ENCODE assay signal across 24 cellular contexts in the genomic region with DNA sequence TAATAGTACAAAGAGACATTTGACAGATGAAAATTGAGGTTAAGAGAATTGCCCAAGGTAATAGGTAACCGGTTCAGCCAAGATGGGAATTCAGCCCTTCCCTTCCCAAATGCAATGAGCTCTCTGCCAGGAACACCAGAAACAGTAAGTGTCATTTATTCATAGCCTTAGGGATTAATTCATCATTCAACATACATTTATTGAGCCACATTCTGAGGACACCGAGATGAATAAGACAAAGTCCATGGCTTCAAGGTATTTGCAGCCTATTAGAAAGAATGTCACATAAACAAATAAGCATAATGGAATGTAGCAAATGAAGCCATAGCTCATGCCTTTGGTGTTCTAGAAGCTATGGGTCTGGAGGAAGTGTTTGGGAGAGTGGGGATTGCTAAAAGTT.
"Had no signal": no experiment of that assay in that cellular context is flagged by ENCODE, and none has a peak within 500 bp of the region (broad histone marks: within the 10 kb centered on the region; RNA-seq: fewer than 3 reads in every experiment).

No MANE protein-coding gene starts in this region.

- DNase-seq: activated gamma-delta T cell treated with Interleukin-2 at 50 U/mL for 16 hours; activated T-cell treated with anti-CD3 and anti-CD28 coated beads, Interleukin-2, amount 50 U/mL, for 1 hour; adrenal gland; colonic mucosa; dorsolateral prefrontal cortex; effector memory CD8-positive, alpha-beta T cell; esophagus squamous epithelium; gastrocnemius medialis; islet precursor cell; lower lobe of right lung; naive B cell; occipital lobe; stimulated activated CD4-positive, alpha-beta T cell treated with anti-CD3 and anti-CD28 coated beads, Interleukin-15, amount 100 ng/mL, for 24 hours; stomach; T1000; transverse colon had no signal

- H3K9me3 ChIP-seq: adrenal gland, colonic mucosa, esophagus squamous epithelium, gastrocnemius medialis, lower lobe of right lung, stomach, suprapubic skin, transverse colon had no signal

- H3K4me1 ChIP-seq: adrenal gland, colonic mucosa, gastrocnemius medialis, lower lobe of right lung, stomach, suprapubic skin, transverse colon had no signal

- H3K27ac ChIP-seq: adrenal gland, colonic mucosa, dorsolateral prefrontal cortex, esophagus squamous epithelium, gastrocnemius medialis, lower lobe of right lung, stomach, suprapubic skin, transverse colon had no signal

- H3K27me3 ChIP-seq: colonic mucosa, esophagus squamous epithelium, gastrocnemius medialis, stomach, suprapubic skin, transverse colon had no signal

- H3K36me3 ChIP-seq: adrenal gland, colonic mucosa, esophagus squamous epithelium, gastrocnemius medialis, lower lobe of right lung, stomach, suprapubic skin, transverse colon had no signal

- H3K4me2 ChIP-seq: smooth muscle cell had no signal

- ATAC-seq: effector memory CD8-positive, alpha-beta T cell; gastrocnemius medialis; left lobe of liver; lower lobe of right lung; sciatic nerve; stimulated activated memory B cell treated with anti-CD40 and anti-IgM and Interleukin-4, amounts not matched to agents 10 μg/mL and 1 μg/mL and 100 μg/mL, for 72 hours; WTC11 had no signal

- FAIRE-seq: bronchial epithelial cell, endothelial cell of umbilical vein had no signal

- H3K4me3 ChIP-seq: adrenal gland, colonic mucosa, dorsolateral prefrontal cortex, esophagus squamous epithelium, gastrocnemius medialis, lower lobe of right lung, smooth muscle cell, stomach, suprapubic skin, transverse colon had no signal
